Comparison of ENCODE assay signal across 17 cellular contexts in the genomic region with DNA sequence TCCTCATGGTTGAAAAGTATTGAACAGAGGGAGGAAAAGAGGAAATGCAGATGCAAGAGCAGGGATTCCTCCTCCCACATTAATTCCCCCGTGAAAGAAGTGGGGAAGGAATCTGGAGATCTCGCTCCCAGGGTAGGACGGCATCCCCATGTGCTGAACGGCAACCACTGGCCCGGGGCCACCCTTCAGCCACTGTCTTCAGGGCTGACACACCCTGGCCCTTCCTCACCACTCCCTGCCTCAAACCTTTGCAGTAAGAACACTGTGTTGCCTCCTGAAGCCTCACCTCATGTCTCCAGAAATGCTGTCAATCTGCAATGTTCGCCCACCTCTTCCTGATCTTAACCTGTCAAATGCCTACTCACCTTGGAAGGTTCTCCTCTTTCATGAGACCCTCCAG. TPM values are rescaled to one million over a fixed set of nuclear protein-coding genes. Genes with fewer than 3 reads are reported as not detected.
DNase-seq lines count a peak whose midpoint lies in the region; ATAC-seq and TF ChIP-seq lines count a peak whose summit lies in the region.
"Had no signal": no experiment of that assay in that cellular context is flagged by ENCODE, and none has a peak within 500 bp of the region (broad histone marks: within the 10 kb centered on the region; RNA-seq: fewer than 3 reads in every experiment).

No MANE protein-coding gene starts in this region.

- TF ChIP-seq RAD21 in IMR-90 (IDR thresholded peaks at IDR 0.05; ENCODE audit: low read length), result no peak

- H3K79me2 ChIP-seq in trophoblast cell (ENCODE audit: control insufficient read depth, insufficient read depth, low read length, poor library complexity) (no peaks in the 10 kb centered on the region), Karpas-422 (ENCODE audit: low read length) (no peaks in the 10 kb centered on the region)

- H3K27ac Mint-ChIP-seq in CD4-positive, alpha-beta T cell, result peak overlapping the region; percentile 70
- no peak overlapping the region for H3K27ac Mint-ChIP-seq in progenitor cell of endocrine pancreas

- no peak for DNase-seq in CD4-positive, alpha-beta T cell
- no peak for DNase-seq in IMR-90
- DNase-seq in foreskin keratinocyte, result no peak
- DNase-seq in trophoblast cell, result no peak
- no peak for DNase-seq in progenitor cell of endocrine pancreas (ENCODE audit: low spot score, unreplicated experiment)
- DNase-seq in Karpas-422, result no peak
- DNase-seq in adrenal gland, result no peak
- DNase-seq: DMS79; GOT3; NCI-H1105; NCI-H2081 treated with DMSO at 0.1 percent for 48 hours; NCI-H510A; NCI-H748 treated with DMSO at 0.1 percent for 48 hours; NK-92 treated with Interleukin-12 subunit alpha and Interleukin-12 subunit beta, amount 100 ng/mL, for 24 hours; Peyer's patch had no signal

- in situ Hi-C loops in IMR-90 (cut with MboI; ENCODE audit: low sequenced_read_pairs), result no loop called here

- H3K9me1 ChIP-seq in IMR-90 (ENCODE audit: insufficient read depth, low read length), result no peaks in the 10 kb centered on the region

- no TSS peak for BruUV-seq in IMR-90 (replicated peaks; lab: Mats Ljungman, UMichigan)

- no peaks in the 10 kb centered on the region for H3K9me3 Mint-ChIP-seq in CD4-positive, alpha-beta T cell
- H3K9me3 Mint-ChIP-seq in progenitor cell of endocrine pancreas (ENCODE audit: low read depth), result no peaks in the 10 kb centered on the region

- dilution Hi-C loops in IMR-90 (cut with HindIII; ENCODE audit: low sequenced_read_pairs, unreplicated experiment), result no loop called here

- no peak for TF ChIP-seq CTCF in CD4-positive, alpha-beta T cell (IDR thresholded peaks at IDR 0.05)
- TF ChIP-seq CTCF in IMR-90 (conservative IDR thresholded peaks at IDR 0.05; ENCODE audit: low read depth, low read length) (no peak), foreskin keratinocyte (conservative IDR thresholded peaks at IDR 0.05) (no peak), progenitor cell of endocrine pancreas (IDR thresholded peaks at IDR 0.05; ENCODE audit: unreplicated experiment) (no peak), adrenal gland (IDR thresholded peaks at IDR 0.05) (no peak)

- no peak overlapping the region for H3K4me3 ChIP-seq in IMR-90 (ENCODE audit: insufficient read depth, low read depth, low read length)
- H3K4me3 ChIP-seq in trophoblast cell (ENCODE audit: low read depth, low read length), result no peak overlapping the region
- H3K4me3 ChIP-seq in Karpas-422 (ENCODE audit: low read length), result no peak overlapping the region
- no peak overlapping the region for H3K4me3 ChIP-seq in adrenal gland
- H3K4me3 ChIP-seq: BLaER1, Peyer's patch had no signal

- peak overlapping the region; percentile 5 for H2BK12ac ChIP-seq in trophoblast cell (ENCODE audit: low read length)

- H3K4ac ChIP-seq in IMR-90 (ENCODE audit: low read depth, low read length) (no peak overlapping the region), trophoblast cell (ENCODE audit: low read depth, low read length) (no peak overlapping the region)

- H2AK9ac ChIP-seq in IMR-90 (replicated peaks; ENCODE audit: low read depth, low read length, poor library complexity), result no peak overlapping the region

- H3K36me3 ChIP-seq in IMR-90 (ENCODE audit: control insufficient read depth, insufficient read depth, low read length) (no peaks in the 10 kb centered on the region), trophoblast cell (ENCODE audit: control insufficient read depth in 1 of 2, insufficient read depth in 2 of 2, low read length in 2 of 2) (peaks cover 2% of the 10 kb centered on the region in 2 experiments), Karpas-422 (ENCODE audit: insufficient read depth, low read length) (no peaks in the 10 kb centered on the region), adrenal gland (replicated peaks in 1 of 2) (no peaks in the 10 kb centered on the region)
- H3K36me3 ChIP-seq: BLaER1, Peyer's patch had no signal

- no peaks in the 10 kb centered on the region for H3K4me1 ChIP-seq in IMR-90 (ENCODE audit: control insufficient read depth, insufficient read depth, low read length)
- H3K4me1 ChIP-seq in foreskin keratinocyte, result peaks cover 56% of the 10 kb centered on the region
- H3K4me1 ChIP-seq in trophoblast cell (ENCODE audit: control insufficient read depth in 1 of 2, insufficient read depth in 2 of 2, low read length in 2 of 2), result peaks cover 3 to 4% of the 10 kb centered on the region in 2 experiments
- no peaks in the 10 kb centered on the region for H3K4me1 ChIP-seq in Karpas-422 (ENCODE audit: low read length)
- no peaks in the 10 kb centered on the region for H3K4me1 ChIP-seq in adrenal gland (replicated peaks in 1 of 2)
- H3K4me1 ChIP-seq: BLaER1, Peyer's patch had no signal

- H3K4me2 ChIP-seq in IMR-90 (ENCODE audit: low read depth, low read length) (no peak overlapping the region), trophoblast cell (ENCODE audit: low read length) (peak overlapping the region; percentile 3), Karpas-422 (ENCODE audit: low read depth, low read length, poor library complexity, severe bottlenecking) (no peak overlapping the region)
- H3K4me2 ChIP-seq: BLaER1 had no signal

- no peak overlapping the region for H3K56ac ChIP-seq in IMR-90 (ENCODE audit: extremely low read depth, insufficient read depth, low read length)

- CTCF ChIA-PET in CD4-positive, alpha-beta T cell (lab: Charles Lee), result no interaction called here
- CTCF ChIA-PET in IMR-90 (lab: Yijun Ruan, JAX), result no interaction called here

- no peak overlapping the region for H2BK15ac ChIP-seq in IMR-90 (ENCODE audit: low read depth, low read length)

- H2BK120ac ChIP-seq in IMR-90 (ENCODE audit: low read depth, low read length) (no peak overlapping the region), trophoblast cell (ENCODE audit: insufficient read depth, low read length, poor library complexity) (no peak overlapping the region)

- no peak overlapping the region for H2AK5ac ChIP-seq in IMR-90 (ENCODE audit: low read depth, low read length)
- no peak overlapping the region for H2AK5ac ChIP-seq in trophoblast cell (ENCODE audit: low read length)

- no peak overlapping the region for H2BK20ac ChIP-seq in IMR-90 (ENCODE audit: low read depth, low read length)

- no peak overlapping the region for H3K18ac ChIP-seq in IMR-90 (ENCODE audit: low read depth, low read length)
- H3K18ac ChIP-seq in trophoblast cell (ENCODE audit: low read length), result no peak overlapping the region

- H3K4me3 Mint-ChIP-seq in CD4-positive, alpha-beta T cell, result no peak overlapping the region
- no peak overlapping the region for H3K4me3 Mint-ChIP-seq in progenitor cell of endocrine pancreas (ENCODE audit: low read depth)

- H4K91ac ChIP-seq in IMR-90 (ENCODE audit: insufficient read depth, low read depth, low read length) (no peak overlapping the region), trophoblast cell (ENCODE audit: low read depth, low read length) (no peak overlapping the region)

- no peak for ATAC-seq in CD4-positive, alpha-beta T cell (ENCODE audit: poor library complexity)
- no peak for ATAC-seq in IMR-90 (ENCODE audit: low read depth)
- no peak for ATAC-seq in foreskin keratinocyte
- ATAC-seq: Right ventricle myocardium inferior had no signal

- intact Hi-C loops in CD4-positive, alpha-beta T cell (cut with DNase I, micrococcal nuclease), result no loop called here
- intact Hi-C loops in IMR-90 (cut with micrococcal nuclease), result no loop called here
- intact Hi-C loops in adrenal gland (cut with DNase I), result no loop called here

- H4K8ac ChIP-seq in IMR-90 (ENCODE audit: low read depth in 2 of 2, low read length in 2 of 2) (no peak overlapping the region), trophoblast cell (ENCODE audit: low read depth, low read length) (no peak overlapping the region)

- no peaks in the 10 kb centered on the region for H3K9me3 ChIP-seq in CD4-positive, alpha-beta T cell (ENCODE audit: control insufficient read depth, low read length)
- H3K9me3 ChIP-seq in IMR-90 (ENCODE audit: control insufficient read depth, insufficient read depth, low read length) (no peaks in the 10 kb centered on the region), trophoblast cell (ENCODE audit: insufficient read depth, low read depth, low read length) (no peaks in the 10 kb centered on the region), Karpas-422 (ENCODE audit: low read length) (no peaks in the 10 kb centered on the region), adrenal gland (replicated peaks in 1 of 3) (no peaks in the 10 kb centered on the region)
- H3K9me3 ChIP-seq: BLaER1, Peyer's patch had no signal

- H4K5ac ChIP-seq in IMR-90 (ENCODE audit: low read depth, low read length), result no peak overlapping the region

- no peak overlapping the region for H3K23ac ChIP-seq in IMR-90 (ENCODE audit: low read depth, low read length)
- peak overlapping the region; percentile 0 for H3K23ac ChIP-seq in trophoblast cell (ENCODE audit: low read length)

- no peaks in the 10 kb centered on the region for H4K20me1 ChIP-seq in IMR-90 (ENCODE audit: insufficient read depth, low read length)
- H4K20me1 ChIP-seq in Karpas-422 (ENCODE audit: insufficient read depth, low read depth, low read length), result no peaks in the 10 kb centered on the region
- H4K20me1 ChIP-seq: BLaER1 had no signal

- H3K36me3 Mint-ChIP-seq in CD4-positive, alpha-beta T cell (ENCODE audit: low read depth), result no peaks in the 10 kb centered on the region
- no peaks in the 10 kb centered on the region for H3K36me3 Mint-ChIP-seq in progenitor cell of endocrine pancreas (ENCODE audit: insufficient read depth)

- no peak overlapping the region for H3K27ac ChIP-seq in CD4-positive, alpha-beta T cell (ENCODE audit: low read depth, low read length)
- H3K27ac ChIP-seq in IMR-90 (ENCODE audit: insufficient read depth, low read length) (no peak overlapping the region), foreskin keratinocyte (peak overlapping the region; percentile 24), trophoblast cell (ENCODE audit: low read depth, low read length) (no peak overlapping the region), Karpas-422 (ENCODE audit: low read length) (no peak overlapping the region), adrenal gland (no peak overlapping the region)
- H3K27ac ChIP-seq: BLaER1, Peyer's patch had no signal

- H3K9ac ChIP-seq in IMR-90 (ENCODE audit: low read depth, low read length), result no peak overlapping the region
- H3K9ac ChIP-seq in trophoblast cell (ENCODE audit: low read length), result no peak overlapping the region
- H3K9ac ChIP-seq in Karpas-422 (ENCODE audit: low read length), result no peak overlapping the region
- H3K9ac ChIP-seq: BLaER1 had no signal

- H3K79me1 ChIP-seq in IMR-90 (ENCODE audit: low read depth in 1 of 2, low read length in 2 of 2) (no peaks in the 10 kb centered on the region; a peak in 1 of 4 replicates), trophoblast cell (ENCODE audit: low read length) (no peaks in the 10 kb centered on the region)

- H2BK5ac ChIP-seq in IMR-90 (ENCODE audit: low read depth, low read length, poor library complexity, severe bottlenecking) (no peak overlapping the region), trophoblast cell (ENCODE audit: low read depth, low read length, poor library complexity) (no peak overlapping the region)

- H4K12ac ChIP-seq in trophoblast cell (ENCODE audit: low read depth, low read length), result no peak overlapping the region

- POLR2A ChIA-PET in CD4-positive, alpha-beta T cell (lab: Charles Lee), result no interaction called here
- POLR2A ChIA-PET in IMR-90 (lab: Charles Lee; ENCODE audit: unreplicated experiment), result no interaction called here

- peak overlapping the region; percentile 14 for H2AFZ ChIP-seq in IMR-90 (replicated peaks; ENCODE audit: low read length, poor library complexity)
- no peak overlapping the region for H2AFZ ChIP-seq in trophoblast cell (ENCODE audit: insufficient read depth, low read length, poor library complexity)
- no peak overlapping the region for H2AFZ ChIP-seq in Karpas-422 (ENCODE audit: low read length)

- no peaks in the 10 kb centered on the region for H3K27me3 ChIP-seq in CD4-positive, alpha-beta T cell (ENCODE audit: control insufficient read depth, insufficient read depth, low read length)
- H3K27me3 ChIP-seq in IMR-90 (ENCODE audit: control insufficient read depth, insufficient read depth, low read length) (no peaks in the 10 kb centered on the region; the same call in 1 of the 2 replicates), foreskin keratinocyte (no peaks in the 10 kb centered on the region), trophoblast cell (ENCODE audit: insufficient read depth, low read length) (no peaks in the 10 kb centered on the region), Karpas-422 (ENCODE audit: low read length) (no peaks in the 10 kb centered on the region), adrenal gland (no peaks in the 10 kb centered on the region)
- H3K27me3 ChIP-seq: BLaER1, Peyer's patch had no signal

- H3K9me2 ChIP-seq in Karpas-422 (replicated peaks; ENCODE audit: insufficient read depth, low read length), result no peaks in the 10 kb centered on the region

- TF ChIP-seq POLR2A in IMR-90 (IDR thresholded peaks at IDR 0.05; ENCODE audit: low read depth, low read length) (no peak), adrenal gland (IDR thresholded peaks at IDR 0.05) (no peak)

- H3K27me3 Mint-ChIP-seq in CD4-positive, alpha-beta T cell, result no peaks in the 10 kb centered on the region
- no peaks in the 10 kb centered on the region for H3K27me3 Mint-ChIP-seq in progenitor cell of endocrine pancreas

- 85% methylated on average over 3 of the region's 6 CpGs; no CpG with 5 or more reads in 1 of the 2 experiments for WGBS in IMR-90 (ENCODE audit: extremely low coverage in 2 of 2, insufficient read length in 1 of 2), 2 experiments
- no CpG with 5 or more reads among the region's 6 CpGs for WGBS in trophoblast cell (ENCODE audit: extremely low coverage, insufficient coverage, insufficient read length)
- 88 to 92% (median 91%) methylated on average over 6 of the region's 6 CpGs for WGBS in adrenal gland, 4 donors

- H3K14ac ChIP-seq in IMR-90 (replicated peaks; ENCODE audit: low read depth, low read length), result no peak overlapping the region
- H3K14ac ChIP-seq in trophoblast cell (ENCODE audit: low read length), result no peak overlapping the region

- peaks cover 82% of the 10 kb centered on the region for H3K4me1 Mint-ChIP-seq in CD4-positive, alpha-beta T cell (ENCODE audit: low read depth)
- peaks cover 38% of the 10 kb centered on the region for H3K4me1 Mint-ChIP-seq in progenitor cell of endocrine pancreas (ENCODE audit: low read depth)

RNA-seq across cellular contexts. Expression of gene DOCK9, which starts 10.9 kb away (rescaled TPM):
- 10 to 100 TPM; 76.3 to 79.3 TPM for total RNA-seq in CD4-positive, alpha-beta T cell
- total RNA-seq in IMR-90 (2012; rRNA removed) (7.2 and 9.7 TPM in 2 replicates), foreskin keratinocyte (160 and 175 TPM in 2 replicates), progenitor cell of endocrine pancreas (27.9 and 35.7 TPM in 2 replicates), adrenal gland (10 to 100 TPM; 37.8 to 83.4 (median 55.5) TPM)
- polyA plus RNA-seq in IMR-90 (2012; rRNA removed) (4.8 and 6.4 TPM in 2 replicates), foreskin keratinocyte (29.6 and 32.6 TPM in 2 replicates), adrenal gland (10 to 100 TPM; 16.2 to 40.8 (median 21.2) TPM)
- 2.7 and 3.8 TPM in 2 replicates for polyA plus RNA-seq in IMR-90 (2012; cell fraction: cytosol; rRNA removed)
- polyA plus RNA-seq in IMR-90 (2012; cell fraction: nucleus; rRNA removed; ENCODE audit: low replicate concordance), result 5.8 and 10.6 TPM in 2 replicates
- 135 and 138 TPM in 2 replicates for polyA plus RNA-seq in trophoblast cell (2013)
- 3.7 and 6.7 TPM in 2 replicates for total RNA-seq in Karpas-422 (2014; rRNA removed; shearing (Covaris generic); ENCODE audit: low replicate concordance)
